In genomic region chr11:47378836-47379170, GRCh38 we compare ENCODE assay signal across 13 cellular contexts. TPM values are rescaled to one million over a fixed set of nuclear protein-coding genes. Genes with fewer than 3 reads are reported as not detected.
DNase-seq lines count a peak whose midpoint lies in the region; ATAC-seq and TF ChIP-seq lines count a peak whose summit lies in the region.
"Had no signal": no experiment of that assay in that cellular context is flagged by ENCODE, and none has a peak within 500 bp of the region (broad histone marks: within the 10 kb centered on the region; RNA-seq: fewer than 3 reads in every experiment).

No MANE protein-coding gene starts in this region.

- CTCF ChIA-PET in activated CD4-positive, alpha-beta T cell treated with anti-CD3 and anti-CD28 coated beads, Interleukin-2, amount 10 ng/mL, durations not matched to agents 7 days and 5 days (lab: Charles Lee): interaction anchor here (5.8 kb wide), 1 partner anchor 13 kb away, joined by 26 read pairs; no protein-coding TSS in a partner anchor

- H3K9me3 Mint-ChIP-seq in activated CD4-positive, alpha-beta T cell treated with anti-CD3 and anti-CD28 coated beads, Interleukin-2, amount 10 ng/mL, durations not matched to agents 7 days and 5 days: no peaks in the 10 kb centered on the region
- H3K9me3 Mint-ChIP-seq in osteocyte (ENCODE audit: unreplicated experiment) (no peaks in the 10 kb centered on the region), immature natural killer cell (peaks cover 0 to 1% (median 0%) of the 10 kb centered on the region in 6 donors)
- H3K9me3 Mint-ChIP-seq: central memory CD8-positive, alpha-beta T cell had no signal

- peak overlapping the region; percentile 44 to 48 for H3K9ac ChIP-seq in duodenal mucosa (ENCODE audit: low read depth in 1 of 2, low read length in 2 of 2)

- H3K27me3 Mint-ChIP-seq in activated CD4-positive, alpha-beta T cell treated with anti-CD3 and anti-CD28 coated beads, Interleukin-2, amount 10 ng/mL, durations not matched to agents 7 days and 5 days: no peaks in the 10 kb centered on the region
- H3K27me3 Mint-ChIP-seq in osteocyte (ENCODE audit: unreplicated experiment) (no peaks in the 10 kb centered on the region), immature natural killer cell (ENCODE audit: low read depth in 3 of 3) (peaks cover 0 to 12% (median 3%) of the 10 kb centered on the region in 3 donors)
- H3K27me3 Mint-ChIP-seq: central memory CD8-positive, alpha-beta T cell had no signal

- H3K9me3 ChIP-seq in duodenal mucosa (ENCODE audit: control insufficient read depth in 1 of 2, low read length in 2 of 2) (no peaks in the 10 kb centered on the region), transverse colon (no peaks in the 10 kb centered on the region)
- H3K9me3 ChIP-seq: pancreas had no signal

- H3K4me3 Mint-ChIP-seq in activated CD4-positive, alpha-beta T cell treated with anti-CD3 and anti-CD28 coated beads, Interleukin-2, amount 10 ng/mL, durations not matched to agents 7 days and 5 days: no peak overlapping the region
- H3K4me3 Mint-ChIP-seq in osteocyte (ENCODE audit: unreplicated experiment) (no peak overlapping the region), immature natural killer cell (no peak overlapping the region)

- no peak for TF ChIP-seq EP300 in transverse colon (IDR thresholded peaks at IDR 0.05; ENCODE audit: low read depth)

- no peak for DNase-seq in activated CD4-positive, alpha-beta T cell treated with anti-CD3 and anti-CD28 coated beads, Interleukin-2, amount 10 ng/mL, durations not matched to agents 7 days and 5 days
- DNase-seq in activated CD4-positive, alpha-beta T cell treated with anti-CD3 and anti-CD28 coated beads, Interleukin-2, amount 50 U/mL, for 48 hours: no peak
- no peak for DNase-seq in transverse colon
- no peak for DNase-seq in osteocyte (ENCODE audit: extremely low spot score, unreplicated experiment)
- DNase-seq in SKM-1 treated with dmso at 0.1 percent for 144 hours (lab: John Stamatoyannopoulos, UW; ENCODE audit: unreplicated experiment): no peak
- DNase-seq in immature natural killer cell: no peak
- DNase-seq: DMS79 treated with DMSO at 0.1 percent for 48 hours, NCI-H510A had no signal

- H3K36me3 Mint-ChIP-seq in activated CD4-positive, alpha-beta T cell treated with anti-CD3 and anti-CD28 coated beads, Interleukin-2, amount 10 ng/mL, durations not matched to agents 7 days and 5 days (ENCODE audit: low read depth): no peaks in the 10 kb centered on the region
- H3K36me3 Mint-ChIP-seq in osteocyte (ENCODE audit: unreplicated experiment) (no peaks in the 10 kb centered on the region), immature natural killer cell (no peaks in the 10 kb centered on the region)

- peaks cover 7% of the 10 kb centered on the region for H3K4me1 Mint-ChIP-seq in activated CD4-positive, alpha-beta T cell treated with anti-CD3 and anti-CD28 coated beads, Interleukin-2, amount 10 ng/mL, durations not matched to agents 7 days and 5 days
- no peaks in the 10 kb centered on the region for H3K4me1 Mint-ChIP-seq in osteocyte (ENCODE audit: unreplicated experiment)
- peaks cover 0 to 6% of the 10 kb centered on the region in 2 donors for H3K4me1 Mint-ChIP-seq in immature natural killer cell

- POLR2A ChIA-PET in activated CD4-positive, alpha-beta T cell treated with anti-CD3 and anti-CD28 coated beads, Interleukin-2, amount 10 ng/mL, durations not matched to agents 7 days and 5 days (lab: Charles Lee): no interaction called here

- no peaks in the 10 kb centered on the region for H3K27me3 ChIP-seq in duodenal mucosa (ENCODE audit: control insufficient read depth in 1 of 2, insufficient read depth in 2 of 2, low read length in 2 of 2)
- no peaks in the 10 kb centered on the region for H3K27me3 ChIP-seq in transverse colon
- H3K27me3 ChIP-seq: pancreas had no signal

- peak overlapping the region; percentile 20 for H3K27ac Mint-ChIP-seq in activated CD4-positive, alpha-beta T cell treated with anti-CD3 and anti-CD28 coated beads, Interleukin-2, amount 10 ng/mL, durations not matched to agents 7 days and 5 days
- H3K27ac Mint-ChIP-seq in osteocyte (ENCODE audit: unreplicated experiment) (no peak overlapping the region), immature natural killer cell (no peak overlapping the region)

- no peaks in the 10 kb centered on the region for H3K4me1 ChIP-seq in duodenal mucosa (ENCODE audit: control insufficient read depth in 1 of 2, insufficient read depth in 2 of 2, low read length in 2 of 2)
- no peaks in the 10 kb centered on the region for H3K4me1 ChIP-seq in transverse colon
- H3K4me1 ChIP-seq: pancreas had no signal

- H3K4me3 ChIP-seq in duodenal mucosa (ENCODE audit: low read depth in 1 of 2, low read length in 2 of 2): peak overlapping the region in 1 of 2 donors; percentile 63
- H3K4me3 ChIP-seq in transverse colon: no peak overlapping the region

- H3K27ac ChIP-seq in duodenal mucosa (ENCODE audit: low read depth, low read length): no peak overlapping the region
- H3K27ac ChIP-seq in transverse colon: peak overlapping the region; percentile 67 to 79 (median 74)
- H3K27ac ChIP-seq: 22Rv1 had no signal

- ATAC-seq in HG03108 (IDR thresholded peaks at IDR 0.05; ENCODE audit: unreplicated experiment): peak; percentile 1

- H3K36me3 ChIP-seq in duodenal mucosa (ENCODE audit: control insufficient read depth in 1 of 2, insufficient read depth in 2 of 2, low read length in 2 of 2) (no peaks in the 10 kb centered on the region), transverse colon (no peaks in the 10 kb centered on the region)
- H3K36me3 ChIP-seq: pancreas had no signal

- in situ Hi-C loops in transverse colon (cut with MboI; ENCODE audit: low pct_ligation_motif_present in 1 of 4, low pct_unique_long_range_greater_than_20kb in 1 of 4, low sequenced_read_pairs in 3 of 4): no loop called here

- TF ChIP-seq CTCF in transverse colon (IDR thresholded peaks at IDR 0.05): no peak
- no peak for TF ChIP-seq CTCF in osteocyte (IDR thresholded peaks at IDR 0.05)

- TF ChIP-seq POLR2A in transverse colon (IDR thresholded peaks at IDR 0.05): no peak

- intact Hi-C loops in transverse colon (cut with DNase I; ENCODE audit: low total_unique reads): loop anchor here (5.0 to 10.0 kb wide), 2 partner anchors 73 to 476 kb away; no protein-coding TSS in a partner anchor

RNA-seq across cellular contexts. Expression of gene SPI1, which starts 0.5 kb away (rescaled TPM):
- total RNA-seq in activated CD4-positive, alpha-beta T cell treated with anti-CD3 and anti-CD28 coated beads, Interleukin-2, amount 10 ng/mL, durations not matched to agents 7 days and 5 days: not detected
- total RNA-seq in transverse colon: 10 to 100 TPM in 2 of 4 donors, 1 to 10 TPM in 2; 7.1 to 35.5 (median 17.2) TPM
- not detected in 2 replicates for total RNA-seq in osteocyte
- polyA plus RNA-seq in immature natural killer cell: 1 to 10 TPM in 2 of 3 donors, under 1 TPM in 1; 0.95 to 3.6 (median 2.3) TPM

RNA-seq across cellular contexts. Expression of gene MYBPC3, which starts 26.3 kb away (rescaled TPM):
- not detected for total RNA-seq in activated CD4-positive, alpha-beta T cell treated with anti-CD3 and anti-CD28 coated beads, Interleukin-2, amount 10 ng/mL, durations not matched to agents 7 days and 5 days
- total RNA-seq in transverse colon (not detected), osteocyte (not detected in 2 replicates)
- polyA plus RNA-seq in immature natural killer cell: not detected

RNA-seq across cellular contexts. Expression of gene SLC39A13, which starts 29.6 kb away (rescaled TPM):
- total RNA-seq in activated CD4-positive, alpha-beta T cell treated with anti-CD3 and anti-CD28 coated beads, Interleukin-2, amount 10 ng/mL, durations not matched to agents 7 days and 5 days: 10 to 100 TPM; 22.4 to 28.1 TPM
- total RNA-seq in transverse colon (10 to 100 TPM; 19.9 to 56.9 (median 43.1) TPM), osteocyte (95.4 and 98.7 TPM in 2 replicates)
- 10 to 100 TPM; 22.1 to 33.2 (median 27.7) TPM for polyA plus RNA-seq in immature natural killer cell

RNA-seq across cellular contexts. Expression of gene PSMC3, which starts 47.4 kb away (rescaled TPM):
- total RNA-seq in activated CD4-positive, alpha-beta T cell treated with anti-CD3 and anti-CD28 coated beads, Interleukin-2, amount 10 ng/mL, durations not matched to agents 7 days and 5 days: 100 to 1,000 TPM; 153 to 162 TPM
- total RNA-seq in transverse colon (100 to 1,000 TPM in 2 of 4 donors, 10 to 100 TPM in 2; 56.5 to 252 (median 91.4) TPM), osteocyte (123 and 126 TPM in 2 replicates)
- 100 to 1,000 TPM; 157 to 207 (median 184) TPM for polyA plus RNA-seq in immature natural killer cell
